20 cellular contexts compared by ENCODE assay signal in the genomic region with DNA sequence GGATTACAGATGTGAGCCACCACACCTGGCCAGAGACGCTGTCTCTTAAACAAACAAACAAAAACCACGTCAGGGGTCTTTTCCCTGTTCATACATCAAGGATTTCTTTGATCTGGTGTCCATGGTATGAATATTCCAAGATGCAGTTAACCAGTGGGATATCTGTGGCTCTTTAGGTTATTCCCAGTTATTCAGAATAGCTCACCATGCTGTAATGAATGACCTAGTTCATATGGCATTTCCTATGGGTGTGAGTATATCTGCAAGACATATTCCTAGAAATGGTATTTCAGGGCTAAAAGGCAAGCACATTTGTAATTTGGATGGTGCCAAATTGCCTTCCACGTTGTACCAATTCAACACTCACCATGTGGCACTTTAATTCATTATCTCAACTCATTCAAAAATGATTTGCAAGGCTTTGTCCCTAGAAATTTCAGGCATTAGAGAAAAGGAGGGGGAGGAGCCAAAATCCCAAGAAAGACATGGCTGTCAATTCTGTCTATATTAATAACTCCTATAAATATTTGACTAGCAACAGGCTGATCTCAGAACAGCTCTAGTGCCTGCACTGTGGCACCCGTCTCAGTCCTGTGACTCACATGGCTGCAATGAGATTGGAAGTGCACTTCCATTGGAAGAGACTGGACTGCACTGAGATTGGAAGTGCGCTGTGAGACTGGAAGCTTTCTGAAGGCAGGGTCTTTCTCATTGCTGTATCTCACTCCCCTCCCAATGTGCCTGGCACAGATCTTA. TPM values are rescaled to one million over a fixed set of nuclear protein-coding genes. Genes with fewer than 3 reads are reported as not detected.
DNase-seq lines count a peak whose midpoint lies in the region; TF ChIP-seq lines count a peak whose summit lies in the region.
"Had no signal": no experiment of that assay in that cellular context is flagged by ENCODE, and none has a peak within 500 bp of the region (broad histone marks: within the 10 kb centered on the region; RNA-seq: fewer than 3 reads in every experiment).

No MANE protein-coding gene starts in this region.

- H3K4me3 ChIP-seq in AG04449 (ENCODE audit: low read depth, low read length) (no peak overlapping the region), fibroblast of villous mesenchyme (ENCODE audit: low read depth, low read length) (no peak overlapping the region)
- H3K4me3 ChIP-seq: colonic mucosa, esophagus squamous epithelium, vagina had no signal

- CTCF ChIA-PET in AG04449 (lab: Yijun Ruan, JAX), result interaction anchor here (0.6 to 5.3 kb wide), 5 partner anchors 10 to 114 kb away, joined by 3 to 46 read pairs (median 5); partner anchors contain the start of gene PAFAH2

- DNase-seq in AG04449 (ENCODE audit: low read depth, low spot score) (peak; percentile 52), HS-5 (ENCODE audit: low read depth) (peak; percentile 83), amniotic epithelial cell (ENCODE audit: low read depth) (peak; percentile 73), fibroblast of villous mesenchyme (ENCODE audit: low read depth) (peak; percentile 37), NCI-H2107 treated with DMSO at 0.1 percent for 48 hours (lab: John Stamatoyannopoulos, UW; ENCODE audit: unreplicated experiment) (no peak), activated gamma-delta T cell treated with Interleukin-2 at 50 U/mL for 16 hours (no peak), LoVo (ENCODE audit: low spot score) (no peak), mucosa of gallbladder (ENCODE audit: low spot score) (no peak)
- DNase-seq: activated CD4-positive, CD25-positive, alpha-beta regulatory T cell treated with anti-CD3 and anti-CD28 coated beads, Interleukin-2, amount 50 U/mL, for 72 hours; activated naive CD8-positive, alpha-beta T cell treated with anti-CD3 and anti-CD28 coated beads, Interleukin-2, amount 10 ng/mL, durations not matched to agents 7 days and 5 days; AML-193; colonic mucosa; DMS 273 treated with DMSO at 0.1 percent for 48 hours; esophagus squamous epithelium; H7; Kasumi-1; NCI-H1694; NCI-H774; T-helper 17 cell had no signal

- TF ChIP-seq CTCF in AG04449 (IDR thresholded peaks at IDR 0.05; ENCODE audit: insufficient read depth, low read length, missing control alignments), result no peak
- no peak for TF ChIP-seq CTCF in fibroblast of villous mesenchyme (IDR thresholded peaks at IDR 0.05; ENCODE audit: insufficient read depth, low read depth, low read length)

- POLR2A ChIA-PET in AG04449 (lab: Yijun Ruan, JAX), result interaction anchor here (0.6 to 0.7 kb wide), 2 partner anchors 10 to 16 kb away, joined by 3 read pairs; no protein-coding TSS in a partner anchor

RNA-seq across cellular contexts. Expression of gene STMN1, which starts 6.0 kb away (rescaled TPM):
- total RNA-seq in fibroblast of villous mesenchyme, result 85.9 and 99.9 TPM in 2 replicates
- 48.7 TPM for total RNA-seq in mucosa of gallbladder

RNA-seq across cellular contexts. Expression of gene PAQR7, which starts 36.7 kb away (rescaled TPM):
- 8.1 and 16.0 TPM in 2 replicates for total RNA-seq in fibroblast of villous mesenchyme
- 39.7 TPM for total RNA-seq in mucosa of gallbladder

RNA-seq across cellular contexts. Expression of gene AUNIP, which starts 53.0 kb away (rescaled TPM):
- 2.9 and 3.5 TPM in 2 replicates for total RNA-seq in fibroblast of villous mesenchyme
- total RNA-seq in mucosa of gallbladder, result 0.26 TPM

Comparison
In these comparisons a context has a peak if more than half of its experiments do, and no peak if none do; other contexts are left out.
1. DNase-seq: peak in AG04449 (single experiment), HS-5 (single experiment), amniotic epithelial cell (single experiment) and fibroblast of villous mesenchyme (single experiment); none in NCI-H2107 treated with DMSO at 0.1 percent for 48 hours (single experiment), activated gamma-delta T cell treated with Interleukin-2 at 50 U/mL for 16 hours (single experiment), LoVo (single experiment) and mucosa of gallbladder (single experiment).